Comparison of ENCODE assay signal across 21 cellular contexts in genomic region chr20:53874706-53875105, GRCh38.
DNase-seq lines count a peak whose midpoint lies in the region; ATAC-seq and TF ChIP-seq lines count a peak whose summit lies in the region.
"Had no signal": no experiment of that assay in that cellular context is flagged by ENCODE, and none has a peak within 500 bp of the region (broad histone marks: within the 10 kb centered on the region; RNA-seq: fewer than 3 reads in every experiment).

No MANE protein-coding gene starts in this region.

- H3K4me3 ChIP-seq in OCI-LY1 (ENCODE audit: low read depth, low read length, poor library complexity, severe bottlenecking), result no peak overlapping the region
- no peak overlapping the region for H3K4me3 ChIP-seq in naive thymus-derived CD4-positive, alpha-beta T cell (ENCODE audit: low read length)
- no peak overlapping the region for H3K4me3 ChIP-seq in heart left ventricle
- H3K4me3 ChIP-seq: SJSA1 had no signal

- H3K4me2 ChIP-seq in OCI-LY1 (ENCODE audit: low read length), result no peak overlapping the region

- no peaks in the 10 kb centered on the region for H3K9me3 Mint-ChIP-seq in activated naive CD8-positive, alpha-beta T cell (ENCODE audit: low read depth)
- H3K9me3 Mint-ChIP-seq in activated naive CD8-positive, alpha-beta T cell treated with anti-CD3 and anti-CD28 coated beads, Interleukin-2, amount 50 U/mL, for 24 hours, result no peaks in the 10 kb centered on the region
- H3K9me3 Mint-ChIP-seq in naive thymus-derived CD4-positive, alpha-beta T cell, result peaks cover 0 to 5% (median 0%) of the 10 kb centered on the region in 11 donors

- H2AFZ ChIP-seq in OCI-LY1 (ENCODE audit: low read length), result no peak overlapping the region

- ATAC-seq in activated naive CD8-positive, alpha-beta T cell treated with anti-CD3 and anti-CD28 coated beads, Interleukin-2, amount 50 U/mL, for 24 hours, result no peak
- no peak for ATAC-seq in naive thymus-derived CD4-positive, alpha-beta T cell
- ATAC-seq in HG02623 (IDR thresholded peaks at IDR 0.05; ENCODE audit: unreplicated experiment) (no peak), heart left ventricle (no peak)
- ATAC-seq: Right ventricle myocardium inferior had no signal

- peaks cover 9% of the 10 kb centered on the region; the same call in 1 of the 2 replicates for H3F3A ChIP-seq in OCI-LY1 (ENCODE audit: insufficient read depth, low read length)

- H3K27me3 Mint-ChIP-seq in activated naive CD8-positive, alpha-beta T cell, result no peaks in the 10 kb centered on the region
- H3K27me3 Mint-ChIP-seq in activated naive CD8-positive, alpha-beta T cell treated with anti-CD3 and anti-CD28 coated beads, Interleukin-2, amount 50 U/mL, for 24 hours, result no peaks in the 10 kb centered on the region
- no peaks in the 10 kb centered on the region for H3K27me3 Mint-ChIP-seq in naive thymus-derived CD4-positive, alpha-beta T cell

- no peak for DNase-seq in activated naive CD8-positive, alpha-beta T cell treated with anti-CD3 and anti-CD28 coated beads, Interleukin-2, amount 50 U/mL, for 24 hours
- no peak for DNase-seq in naive thymus-derived CD4-positive, alpha-beta T cell
- DNase-seq in heart left ventricle (no peak), NCI-H774 (lab: John Stamatoyannopoulos, UW) (no peak)
- DNase-seq: 8988T, AML-193, COR-L47, DMS79, KBM-7, NCI-H1105, NCI-H146, NCI-H2029 treated with DMSO at 0.1 percent for 48 hours, NCI-H226, NCI-H510A treated with DMSO at 0.1 percent for 48 hours, NCI-H82 had no signal

- H3K79me2 ChIP-seq in OCI-LY1 (ENCODE audit: insufficient read depth, low read length), result no peaks in the 10 kb centered on the region

- no peak for TF ChIP-seq POLR2A in heart left ventricle (IDR thresholded peaks at IDR 0.05)

- no peaks in the 10 kb centered on the region for H4K20me1 ChIP-seq in OCI-LY1 (ENCODE audit: insufficient read depth, low read length)

- no peaks in the 10 kb centered on the region for H3K9me3 ChIP-seq in OCI-LY1 (ENCODE audit: low read length)
- no peaks in the 10 kb centered on the region for H3K9me3 ChIP-seq in naive thymus-derived CD4-positive, alpha-beta T cell (ENCODE audit: control insufficient read depth in 2 of 3, low read length in 3 of 3)
- H3K9me3 ChIP-seq in heart left ventricle, result no peaks in the 10 kb centered on the region
- H3K9me3 ChIP-seq: SJSA1 had no signal

- no peaks in the 10 kb centered on the region for H3K36me3 Mint-ChIP-seq in activated naive CD8-positive, alpha-beta T cell
- H3K36me3 Mint-ChIP-seq in activated naive CD8-positive, alpha-beta T cell treated with anti-CD3 and anti-CD28 coated beads, Interleukin-2, amount 50 U/mL, for 24 hours (ENCODE audit: low read depth), result no peaks in the 10 kb centered on the region
- no peaks in the 10 kb centered on the region for H3K36me3 Mint-ChIP-seq in naive thymus-derived CD4-positive, alpha-beta T cell

- no peak for TF ChIP-seq CTCF in OCI-LY1 (IDR thresholded peaks at IDR 0.05; ENCODE audit: low read length)
- no peak for TF ChIP-seq CTCF in heart left ventricle (IDR thresholded peaks at IDR 0.05)

- H3K36me3 ChIP-seq in OCI-LY1 (ENCODE audit: insufficient read depth, low read length) (no peaks in the 10 kb centered on the region), heart left ventricle (no peaks in the 10 kb centered on the region)
- H3K36me3 ChIP-seq in naive thymus-derived CD4-positive, alpha-beta T cell (ENCODE audit: control insufficient read depth in 2 of 3, insufficient read depth in 3 of 3, low read length in 3 of 3), result no peaks in the 10 kb centered on the region
- H3K36me3 ChIP-seq: SJSA1 had no signal

- H3K27ac Mint-ChIP-seq in activated naive CD8-positive, alpha-beta T cell, result peak overlapping the region; percentile 54
- no peak overlapping the region for H3K27ac Mint-ChIP-seq in activated naive CD8-positive, alpha-beta T cell treated with anti-CD3 and anti-CD28 coated beads, Interleukin-2, amount 50 U/mL, for 24 hours
- H3K27ac Mint-ChIP-seq in naive thymus-derived CD4-positive, alpha-beta T cell, result peak overlapping the region in 5 of 9 donors; percentile 7 to 65 (median 37)

- H3K4me1 Mint-ChIP-seq in activated naive CD8-positive, alpha-beta T cell (ENCODE audit: low read depth), result peaks cover 64% of the 10 kb centered on the region
- peaks cover 56% of the 10 kb centered on the region for H3K4me1 Mint-ChIP-seq in activated naive CD8-positive, alpha-beta T cell treated with anti-CD3 and anti-CD28 coated beads, Interleukin-2, amount 50 U/mL, for 24 hours
- H3K4me1 Mint-ChIP-seq in naive thymus-derived CD4-positive, alpha-beta T cell, result peaks cover 24 to 56% (median 43%) of the 10 kb centered on the region in 7 donors

- CTCF ChIA-PET in naive thymus-derived CD4-positive, alpha-beta T cell (lab: Charles Lee), result interaction anchor here (0.7 kb wide), 2 partner anchors 32 to 65 kb away, joined by 3 to 7 read pairs; no protein-coding TSS in a partner anchor

- H3K27me3 ChIP-seq in OCI-LY1 (ENCODE audit: insufficient read depth, low read length), result no peaks in the 10 kb centered on the region
- no peaks in the 10 kb centered on the region for H3K27me3 ChIP-seq in naive thymus-derived CD4-positive, alpha-beta T cell (ENCODE audit: control insufficient read depth in 2 of 2, insufficient read depth in 2 of 2, low read length in 2 of 2)
- no peaks in the 10 kb centered on the region for H3K27me3 ChIP-seq in heart left ventricle
- H3K27me3 ChIP-seq: SJSA1 had no signal

- no peak overlapping the region for H3K9ac ChIP-seq in OCI-LY1 (ENCODE audit: low read length)

- H3K4me1 ChIP-seq in OCI-LY1 (ENCODE audit: insufficient read depth, low read length, severe bottlenecking) (peaks cover 64% of the 10 kb centered on the region), heart left ventricle (peaks cover 0 to 33% (median 8%) of the 10 kb centered on the region in 12 donors)
- H3K4me1 ChIP-seq in naive thymus-derived CD4-positive, alpha-beta T cell (ENCODE audit: control insufficient read depth in 2 of 2, insufficient read depth in 2 of 2, low read length in 2 of 2), result peaks cover 37 to 38% of the 10 kb centered on the region in 2 donors

- H3K9me2 ChIP-seq in OCI-LY1 (ENCODE audit: low read depth, low read length), result no peaks in the 10 kb centered on the region

- no peak overlapping the region for H3K4me3 Mint-ChIP-seq in activated naive CD8-positive, alpha-beta T cell
- H3K4me3 Mint-ChIP-seq in activated naive CD8-positive, alpha-beta T cell treated with anti-CD3 and anti-CD28 coated beads, Interleukin-2, amount 50 U/mL, for 24 hours, result no peak overlapping the region
- H3K4me3 Mint-ChIP-seq in naive thymus-derived CD4-positive, alpha-beta T cell, result no peak overlapping the region

- 84 to 95% (median 94%) methylated on average over 1 of the region's 1 CpG for WGBS in heart left ventricle, 4 donors

- intact Hi-C loops in naive thymus-derived CD4-positive, alpha-beta T cell (cut with micrococcal nuclease), result loop anchor here in 1 of 2 donors (5.0 kb wide), 1 partner anchor 63 kb away; no protein-coding TSS in a partner anchor
- intact Hi-C loops in heart left ventricle (cut with DNase I), result loop anchor here in 4 of 10 donors (5.0 kb wide), 5 partner anchors 43 to 297 kb away; no protein-coding TSS in a partner anchor

- H3K27ac ChIP-seq in OCI-LY1 (ENCODE audit: low read depth, low read length, poor library complexity, severe bottlenecking) (peak overlapping the region; percentile 55), heart left ventricle (no peak overlapping the region)
- no peak overlapping the region for H3K27ac ChIP-seq in naive thymus-derived CD4-positive, alpha-beta T cell (ENCODE audit: low read depth, low read length)
- H3K27ac ChIP-seq: C4-2B, SJSA1 had no signal

- POLR2A ChIA-PET in naive thymus-derived CD4-positive, alpha-beta T cell (lab: Charles Lee), result interaction anchor here (0.7 to 0.9 kb wide), 2 partner anchors 41 to 249 kb away, joined by 3 read pairs; no protein-coding TSS in a partner anchor
